In genomic region chr17:57523926-57524634, GRCh38 we compare ENCODE assay signal across 11 cellular contexts.
DNase-seq lines count a peak whose midpoint lies in the region; ATAC-seq, FAIRE-seq and TF ChIP-seq lines count a peak whose summit lies in the region.
"Had no signal": no experiment of that assay in that cellular context is flagged by ENCODE, and none has a peak within 500 bp of the region (broad histone marks: within the 10 kb centered on the region; RNA-seq: fewer than 3 reads in every experiment).

No MANE protein-coding gene starts in this region.

- peaks cover 11% of the 10 kb centered on the region for H3K36me3 Mint-ChIP-seq in nephron progenitor cell (ENCODE audit: low read depth)
- H3K36me3 Mint-ChIP-seq: memory B cell had no signal

- peak overlapping the region; percentile 56 for H3K9ac ChIP-seq in DND-41 (ENCODE audit: low read depth, low read length)

- no peak overlapping the region for H3K4me3 Mint-ChIP-seq in nephron progenitor cell
- H3K4me3 Mint-ChIP-seq: memory B cell had no signal

- peak overlapping the region; percentile 95 for H3K27ac Mint-ChIP-seq in nephron progenitor cell

- H3K9me3 Mint-ChIP-seq in nephron progenitor cell = no peaks in the 10 kb centered on the region
- H3K9me3 Mint-ChIP-seq: memory B cell had no signal

- H3K79me2 ChIP-seq in DND-41 (ENCODE audit: insufficient read depth, low read length) = peaks cover 100% of the 10 kb centered on the region

- ATAC-seq in DND-41 (ENCODE audit: insufficient read depth, low read depth) (peak; percentile 52; the same call in 2 of the 3 replicates), GM19455 (IDR thresholded peaks at IDR 0.05; ENCODE audit: unreplicated experiment) (no peak), HG02981 (IDR thresholded peaks at IDR 0.05; ENCODE audit: unreplicated experiment) (no peak)

- TF ChIP-seq POLR2A in esophagus squamous epithelium (IDR thresholded peaks at IDR 0.05) = no peak

- no peak overlapping the region for H2AFZ ChIP-seq in DND-41 (ENCODE audit: low read depth, low read length)

- no peaks in the 10 kb centered on the region for H3K27me3 ChIP-seq in DND-41 (ENCODE audit: insufficient read depth, low read length, poor library complexity)
- H3K27me3 ChIP-seq in esophagus squamous epithelium = no peaks in the 10 kb centered on the region
- H3K27me3 ChIP-seq: tibial artery had no signal

- no peak for FAIRE-seq in GM19239 (lab: Jason Lieb, UNC)

- no peaks in the 10 kb centered on the region for H3K9me3 ChIP-seq in DND-41 (ENCODE audit: insufficient read depth, low read length, severe bottlenecking)
- H3K9me3 ChIP-seq in esophagus squamous epithelium = no peaks in the 10 kb centered on the region
- H3K9me3 ChIP-seq: tibial artery had no signal

- H3K27me3 Mint-ChIP-seq in nephron progenitor cell (ENCODE audit: low read depth, poor library complexity) = peaks cover 3% of the 10 kb centered on the region
- H3K27me3 Mint-ChIP-seq: memory B cell had no signal

- H3K4me1 ChIP-seq in DND-41 (ENCODE audit: insufficient read depth, low read length) = peaks cover 100% of the 10 kb centered on the region
- peaks cover 0 to 18% (median 0%) of the 10 kb centered on the region in 3 donors for H3K4me1 ChIP-seq in esophagus squamous epithelium

- H3K4me3 ChIP-seq in DND-41 (ENCODE audit: low read depth in 1 of 2, low read length in 2 of 2) (no peak overlapping the region), cardiac fibroblast (replicated peaks in 1 of 2; ENCODE audit: low read depth in 2 of 2, low read length in 2 of 2) (no peak overlapping the region), esophagus squamous epithelium (no peak overlapping the region)
- H3K4me3 ChIP-seq: tibial artery had no signal

- intact Hi-C loops in esophagus squamous epithelium (cut with DNase I) = no loop called here

- H3K4me2 ChIP-seq in DND-41 (ENCODE audit: insufficient read depth, low read length) = peak overlapping the region; percentile 36

- H3K4me1 Mint-ChIP-seq in nephron progenitor cell = peaks cover 7% of the 10 kb centered on the region

- H4K20me1 ChIP-seq in DND-41 (ENCODE audit: insufficient read depth, low read length) = no peaks in the 10 kb centered on the region; the same call in 1 of the 2 replicates

- DNase-seq in DND-41 (peak; percentile 61), NCI-H1694 treated with DMSO at 0.1 percent for 48 hours (lab: John Stamatoyannopoulos, UW) (peak; percentile 64), cardiac fibroblast (ENCODE audit: low read depth in 2 of 2) (peak; percentile 30 to 39), nephron progenitor cell (no peak), esophagus squamous epithelium (lab: John Stamatoyannopoulos, UW) (no peak), GM19239 (ENCODE audit: insufficient read length, low spot score) (no peak)
- DNase-seq: activated CD4-positive, alpha-beta T cell treated with anti-CD3 and anti-CD28 coated beads, Interleukin-2, amount 50 U/mL, for 48 hours had no signal

- TF ChIP-seq CTCF in DND-41 (IDR thresholded peaks at IDR 0.05; ENCODE audit: borderline replicate concordance, extremely low read depth, low read length, poor library complexity, severe bottlenecking) (no peak), cardiac fibroblast (IDR thresholded peaks at IDR 0.05; ENCODE audit: low read depth, low read length) (no peak), nephron progenitor cell (IDR thresholded peaks at IDR 0.05) (no peak), esophagus squamous epithelium (IDR thresholded peaks at IDR 0.05) (no peak)

- H3K36me3 ChIP-seq in DND-41 (ENCODE audit: insufficient read depth, low read length) (peaks cover 79% of the 10 kb centered on the region), esophagus squamous epithelium (no peaks in the 10 kb centered on the region)
- H3K36me3 ChIP-seq: tibial artery had no signal

- 74 to 84% methylated on average over 6 to 7 of the region's 7 CpGs for WGBS in esophagus squamous epithelium, 2 donors

- peak overlapping the region; percentile 92 for H3K27ac ChIP-seq in DND-41 (ENCODE audit: low read length)
- no peak overlapping the region for H3K27ac ChIP-seq in esophagus squamous epithelium
- H3K27ac ChIP-seq: tibial artery had no signal

Comparison
In these comparisons a context has a peak if more than half of its experiments do, and no peak if none do; other contexts are left out.
1. DNase-seq: peak in DND-41 (single experiment), NCI-H1694 treated with DMSO at 0.1 percent for 48 hours (single experiment) and cardiac fibroblast (2 of 2); none in nephron progenitor cell (single experiment), esophagus squamous epithelium (single experiment) and GM19239 (single experiment).